In genomic region chr14:50860478-50861086, GRCh38 we compare ENCODE assay signal across 9 cellular contexts. TPM values are rescaled to one million over a fixed set of nuclear protein-coding genes. Genes with fewer than 3 reads are reported as not detected.
DNase-seq lines count a peak whose midpoint lies in the region; ATAC-seq and TF ChIP-seq lines count a peak whose summit lies in the region.
"Had no signal": no experiment of that assay in that cellular context is flagged by ENCODE, and none has a peak within 500 bp of the region (broad histone marks: within the 10 kb centered on the region; RNA-seq: fewer than 3 reads in every experiment).

No MANE protein-coding gene starts in this region.

- H3K4me3 Mint-ChIP-seq in CD8-positive, alpha-beta memory T cell: peak overlapping the region; percentile 90 to 99 (median 94)
- peak overlapping the region; percentile 54; the same call in 1 of the 2 replicates for H3K4me3 Mint-ChIP-seq in WTC11

- H3K27ac Mint-ChIP-seq in CD8-positive, alpha-beta memory T cell: peak overlapping the region in 7 of 8 donors; percentile 88 to 96 (median 91)
- peak overlapping the region; percentile 78; the same call in 1 of the 2 replicates for H3K27ac Mint-ChIP-seq in WTC11

- H3K9me3 Mint-ChIP-seq in CD8-positive, alpha-beta memory T cell: no peaks in the 10 kb centered on the region
- H3K9me3 Mint-ChIP-seq in WTC11: no peaks in the 10 kb centered on the region

- H3K4me3 ChIP-seq in CD8-positive, alpha-beta memory T cell (ENCODE audit: low read length): peak overlapping the region; percentile 85

- peak; percentile 41 for ATAC-seq in HG02588 (IDR thresholded peaks at IDR 0.05; ENCODE audit: unreplicated experiment)
- ATAC-seq in WTC11: peak; percentile 47
- no peak for ATAC-seq in HG03135 (IDR thresholded peaks at IDR 0.05; ENCODE audit: unreplicated experiment)

- no peaks in the 10 kb centered on the region for H3K9me3 ChIP-seq in CD8-positive, alpha-beta memory T cell (ENCODE audit: low read length)

- TF ChIP-seq CTCF in WTC11 (IDR thresholded peaks at IDR 0.05): peak; percentile 54

- peak; percentile 79 to 91 (median 84) for DNase-seq in CD8-positive, alpha-beta memory T cell
- DNase-seq in NCI-H2196 (lab: John Stamatoyannopoulos, UW; ENCODE audit: unreplicated experiment): peak; percentile 80
- peak; percentile 94 for DNase-seq in WTC11 (ENCODE audit: low spot score)
- DNase-seq in caudate nucleus (lab: John Stamatoyannopoulos, UW): peak in 57 of 61 donors; percentile 9 to 95 (median 67)
- peak; percentile 82 for DNase-seq in islet precursor cell
- DNase-seq in stimulated activated CD4-positive, alpha-beta T cell treated with anti-CD3 and anti-CD28 coated beads, Interleukin-12 subunit alpha, Interleukin-12 subunit beta, amount 100 ng/mL, for 24 hours (ENCODE audit: low read depth in 2 of 2): peak; percentile 75 to 89

- no peaks in the 10 kb centered on the region for H3K36me3 ChIP-seq in CD8-positive, alpha-beta memory T cell (ENCODE audit: insufficient read depth, low read length)

- H3K4me1 Mint-ChIP-seq in CD8-positive, alpha-beta memory T cell: peaks cover 10 to 13% (median 10%) of the 10 kb centered on the region in 3 donors
- H3K4me1 Mint-ChIP-seq in WTC11: peaks cover 52% of the 10 kb centered on the region

- peaks cover 0 to 4% (median 0%) of the 10 kb centered on the region in 3 donors for H3K36me3 Mint-ChIP-seq in CD8-positive, alpha-beta memory T cell
- H3K36me3 Mint-ChIP-seq in WTC11: no peaks in the 10 kb centered on the region

- CTCF ChIA-PET in CD8-positive, alpha-beta memory T cell (lab: Charles Lee): interaction anchor here (0.6 to 8.5 kb wide), 47 partner anchors 9 to 518 kb away, joined by 3 to 122 read pairs (median 5); partner anchors contain the start of genes ABHD12B, ATL1 and NIN
- CTCF ChIA-PET in WTC11 (lab: Charles Lee): interaction anchor here (0.6 to 4.2 kb wide), 90 partner anchors 9 to 1870 kb away, joined by 3 to 56 read pairs (median 4); partner anchors contain the start of genes ABHD12B, ATL1, DMAC2L and FRMD6

- H3K27me3 ChIP-seq in CD8-positive, alpha-beta memory T cell (ENCODE audit: insufficient read depth, low read length, poor library complexity, severe bottlenecking): no peaks in the 10 kb centered on the region

- POLR2A ChIA-PET in CD8-positive, alpha-beta memory T cell (lab: Charles Lee): interaction anchor here (0.6 to 3.9 kb wide), 16 partner anchors 9 to 667 kb away, joined by 3 to 38 read pairs (median 4); partner anchors contain the start of gene NIN
- POLR2A ChIA-PET in WTC11 (lab: Charles Lee): interaction anchor here (0.6 to 0.9 kb wide), 2 partner anchors 29 to 30 kb away, joined by 3 read pairs; partner anchors contain the start of gene NIN

- peak overlapping the region; percentile 43 for H3K27ac ChIP-seq in CD8-positive, alpha-beta memory T cell (ENCODE audit: low read depth, low read length)
- H3K27ac ChIP-seq in caudate nucleus (ENCODE audit: low read depth, low read length): peak overlapping the region; percentile 89

- H3K4me1 ChIP-seq in CD8-positive, alpha-beta memory T cell (ENCODE audit: insufficient read depth, low read length): peaks cover 7% of the 10 kb centered on the region

- peaks cover 0 to 3% of the 10 kb centered on the region in 2 donors for H3K27me3 Mint-ChIP-seq in CD8-positive, alpha-beta memory T cell
- no peaks in the 10 kb centered on the region; the same call in none of the 2 replicates for H3K27me3 Mint-ChIP-seq in WTC11 (ENCODE audit: low read depth)

TF ChIP-seq in WTC11, 78 proteins besides CTCF, POLR2A, EP300 and RAD21:
- TF ChIP-seq OVOL2 (CRISPR knock-in tag; IDR thresholded peaks at IDR 0.05; ENCODE audit: borderline replicate concordance) (no peak), ETV6 (CRISPR knock-in tag; IDR thresholded peaks at IDR 0.05) (no peak), NFE2L1 (CRISPR knock-in tag; IDR thresholded peaks at IDR 0.05) (no peak), E2F1 (CRISPR knock-in tag; IDR thresholded peaks at IDR 0.05) (no peak), ZNF138 (CRISPR knock-in tag; conservative IDR thresholded peaks at IDR 0.05) (no peak), CREM (CRISPR knock-in tag; IDR thresholded peaks at IDR 0.05) (no peak), IRF2 (CRISPR knock-in tag; IDR thresholded peaks at IDR 0.05; ENCODE audit: borderline replicate concordance, low read depth) (no peak), ESRRA (CRISPR knock-in tag; IDR thresholded peaks at IDR 0.05; ENCODE audit: borderline replicate concordance) (no peak), RORB (CRISPR knock-in tag; IDR thresholded peaks at IDR 0.05) (no peak), SMAD4 (CRISPR knock-in tag; IDR thresholded peaks at IDR 0.05) (no peak), FOXP1 (CRISPR knock-in tag; IDR thresholded peaks at IDR 0.05; ENCODE audit: borderline replicate concordance) (no peak)
- TF ChIP-seq, protein P1, sequence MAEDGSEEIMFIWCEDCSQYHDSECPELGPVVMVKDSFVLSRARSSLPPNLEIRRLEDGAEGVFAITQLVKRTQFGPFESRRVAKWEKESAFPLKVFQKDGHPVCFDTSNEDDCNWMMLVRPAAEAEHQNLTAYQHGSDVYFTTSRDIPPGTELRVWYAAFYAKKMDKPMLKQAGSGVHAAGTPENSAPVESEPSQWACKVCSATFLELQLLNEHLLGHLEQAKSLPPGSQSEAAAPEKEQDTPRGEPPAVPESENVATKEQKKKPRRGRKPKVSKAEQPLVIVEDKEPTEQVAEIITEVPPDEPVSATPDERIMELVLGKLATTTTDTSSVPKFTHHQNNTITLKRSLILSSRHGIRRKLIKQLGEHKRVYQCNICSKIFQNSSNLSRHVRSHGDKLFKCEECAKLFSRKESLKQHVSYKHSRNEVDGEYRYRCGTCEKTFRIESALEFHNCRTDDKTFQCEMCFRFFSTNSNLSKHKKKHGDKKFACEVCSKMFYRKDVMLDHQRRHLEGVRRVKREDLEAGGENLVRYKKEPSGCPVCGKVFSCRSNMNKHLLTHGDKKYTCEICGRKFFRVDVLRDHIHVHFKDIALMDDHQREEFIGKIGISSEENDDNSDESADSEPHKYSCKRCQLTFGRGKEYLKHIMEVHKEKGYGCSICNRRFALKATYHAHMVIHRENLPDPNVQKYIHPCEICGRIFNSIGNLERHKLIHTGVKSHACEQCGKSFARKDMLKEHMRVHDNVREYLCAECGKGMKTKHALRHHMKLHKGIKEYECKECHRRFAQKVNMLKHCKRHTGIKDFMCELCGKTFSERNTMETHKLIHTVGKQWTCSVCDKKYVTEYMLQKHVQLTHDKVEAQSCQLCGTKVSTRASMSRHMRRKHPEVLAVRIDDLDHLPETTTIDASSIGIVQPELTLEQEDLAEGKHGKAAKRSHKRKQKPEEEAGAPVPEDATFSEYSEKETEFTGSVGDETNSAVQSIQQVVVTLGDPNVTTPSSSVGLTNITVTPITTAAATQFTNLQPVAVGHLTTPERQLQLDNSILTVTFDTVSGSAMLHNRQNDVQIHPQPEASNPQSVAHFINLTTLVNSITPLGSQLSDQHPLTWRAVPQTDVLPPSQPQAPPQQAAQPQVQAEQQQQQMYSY (CRISPR knock-in tag; IDR thresholded peaks at IDR 0.05): no peak
- TF ChIP-seq, protein P2, sequence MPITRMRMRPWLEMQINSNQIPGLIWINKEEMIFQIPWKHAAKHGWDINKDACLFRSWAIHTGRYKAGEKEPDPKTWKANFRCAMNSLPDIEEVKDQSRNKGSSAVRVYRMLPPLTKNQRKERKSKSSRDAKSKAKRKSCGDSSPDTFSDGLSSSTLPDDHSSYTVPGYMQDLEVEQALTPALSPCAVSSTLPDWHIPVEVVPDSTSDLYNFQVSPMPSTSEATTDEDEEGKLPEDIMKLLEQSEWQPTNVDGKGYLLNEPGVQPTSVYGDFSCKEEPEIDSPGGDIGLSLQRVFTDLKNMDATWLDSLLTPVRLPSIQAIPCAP (CRISPR knock-in tag; IDR thresholded peaks at IDR 0.05): no peak

RNA-seq across cellular contexts. Expression of gene ABHD12B, which starts 11.3 kb away (rescaled TPM):
- not detected for total RNA-seq in CD8-positive, alpha-beta memory T cell
- not detected for polyA plus RNA-seq in CD8-positive, alpha-beta memory T cell
- total RNA-seq in WTC11 (2021): 145 to 156 TPM (median 146 TPM) in 3 replicates
- total RNA-seq: activated CD8-positive, alpha-beta memory T cell treated with anti-CD3 and anti-CD28 coated beads for 36 hours had no signal

RNA-seq across cellular contexts. Expression of gene NIN, which starts 29.6 kb away (rescaled TPM):
- 10 to 100 TPM; 73.8 to 77.8 TPM for total RNA-seq in CD8-positive, alpha-beta memory T cell
- polyA plus RNA-seq in CD8-positive, alpha-beta memory T cell: 64.3 TPM
- total RNA-seq in WTC11 (2021): 23.8 to 28.8 TPM (median 26.3 TPM) in 3 replicates

Comparison
In these comparisons a context has a peak if more than half of its experiments do, and no peak if none do; other contexts are left out.
1. RNA of gene ABHD12B, which starts 11.3 kb away (total RNA-seq): 145 to 156 TPM in WTC11; not detected in CD8-positive, alpha-beta memory T cell; every median in the first group is over 100 times any median in the second.
2. Peak in every context shown above with its lines, with median percentiles within 50 percentile points of each other: DNase-seq.